In the genomic region with DNA sequence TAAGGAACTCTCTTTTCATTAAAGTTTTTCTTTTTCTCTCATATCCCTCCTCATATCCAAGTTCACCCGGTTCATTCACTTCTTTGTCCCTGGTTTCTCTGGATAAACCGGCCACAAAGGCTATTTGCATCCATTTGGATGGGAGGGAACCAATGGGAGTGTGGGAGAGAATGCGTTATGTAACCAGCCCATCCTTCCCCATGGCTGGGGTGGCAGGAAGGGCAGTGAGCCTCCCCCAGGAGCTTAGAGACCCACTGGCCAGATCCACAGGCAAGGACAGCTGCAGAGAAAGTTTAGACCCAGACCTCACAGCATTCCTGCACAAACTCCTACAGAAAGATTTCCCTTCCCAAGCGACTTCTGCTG, we compare ENCODE assay signal across 15 cellular contexts. TPM values are rescaled to one million over a fixed set of nuclear protein-coding genes. Genes with fewer than 3 reads are reported as not detected.
A peak's percentile ranks its signal among the peaks of the same experiment; 100 is the strongest.
DNase-seq lines count a peak whose midpoint lies in the region; ATAC-seq and TF ChIP-seq lines count a peak whose summit lies in the region.
"Had no signal": no experiment of that assay in that cellular context is flagged by ENCODE, and none has a peak within 500 bp of the region (broad histone marks: within the 10 kb centered on the region; RNA-seq: fewer than 3 reads in every experiment).

No MANE protein-coding gene starts in this region.

- intact Hi-C loops in CD14-positive monocyte (cut with micrococcal nuclease) = loop anchor here (5.0 kb wide), 2 partner anchors 39 to 44 kb away; partner anchors contain the start of gene RTF2 (in 1 of the 2)

- H3K27me3 ChIP-seq in H7 (ENCODE audit: control insufficient read depth, insufficient read depth, low read length) (peaks cover 6% of the 10 kb centered on the region), mucosa of rectum (ENCODE audit: control insufficient read depth in 2 of 2, insufficient read depth in 2 of 2, low read length in 2 of 2) (no peaks in the 10 kb centered on the region)
- H3K27me3 ChIP-seq: foreskin keratinocyte, ovary had no signal

- peak overlapping the region; percentile 9 to 12 for H3K27ac ChIP-seq in mucosa of rectum (ENCODE audit: low read depth in 2 of 2, low read length in 2 of 2)
- H3K27ac ChIP-seq: foreskin keratinocyte, ovary had no signal

- H3K4me3 Mint-ChIP-seq in CD14-positive monocyte = peak overlapping the region; percentile 4 to 62
- peak overlapping the region; percentile 4 for H3K4me3 Mint-ChIP-seq in activated naive CD8-positive, alpha-beta T cell treated with anti-CD3 and anti-CD28 coated beads for 36 hours
- H3K4me3 Mint-ChIP-seq in effector memory CD8-positive, alpha-beta T cell = no peak overlapping the region
- H3K4me3 Mint-ChIP-seq: IgD-negative memory B cell; T-helper 2 cell treated with Interferon-gamma antibody and Interleukin-4, amounts not matched to agents 5 μg/mL and 100 μg/mL, for 36 hours had no signal

- H3K4me3 ChIP-seq in H7 (ENCODE audit: insufficient read depth, low read depth, low read length) (no peak overlapping the region), mucosa of rectum (ENCODE audit: low read length in 2 of 2) (no peak overlapping the region)
- H3K4me3 ChIP-seq: ovary had no signal

- peak overlapping the region in 3 of 7 donors; percentile 26 to 78 (median 76) for H3K27ac Mint-ChIP-seq in CD14-positive monocyte
- peak overlapping the region; percentile 83 for H3K27ac Mint-ChIP-seq in activated naive CD8-positive, alpha-beta T cell treated with anti-CD3 and anti-CD28 coated beads for 36 hours
- peak overlapping the region in 1 of 2 donors; percentile 51 for H3K27ac Mint-ChIP-seq in effector memory CD8-positive, alpha-beta T cell

- H3K9me3 ChIP-seq in mucosa of rectum (ENCODE audit: control insufficient read depth in 2 of 2, low read length in 2 of 2) = no peaks in the 10 kb centered on the region
- H3K9me3 ChIP-seq: ovary had no signal

- no peak for TF ChIP-seq CTCF in CD14-positive monocyte (IDR thresholded peaks at IDR 0.05)

- peaks cover 33 to 37% of the 10 kb centered on the region in 2 donors for H3K36me3 Mint-ChIP-seq in CD14-positive monocyte
- H3K36me3 Mint-ChIP-seq in activated naive CD8-positive, alpha-beta T cell treated with anti-CD3 and anti-CD28 coated beads for 36 hours = peaks cover 23% of the 10 kb centered on the region
- H3K36me3 Mint-ChIP-seq in effector memory CD8-positive, alpha-beta T cell (ENCODE audit: insufficient read depth) = peaks cover 3% of the 10 kb centered on the region
- H3K36me3 Mint-ChIP-seq: IgD-negative memory B cell had no signal

- H3K36me3 ChIP-seq in H7 (replicated peaks; ENCODE audit: control insufficient read depth, insufficient read depth, low read length) (no peaks in the 10 kb centered on the region), mucosa of rectum (ENCODE audit: control insufficient read depth in 2 of 2, insufficient read depth in 2 of 2, low read length in 2 of 2) (no peaks in the 10 kb centered on the region)
- H3K36me3 ChIP-seq: ovary had no signal

- no peak for ATAC-seq in effector memory CD8-positive, alpha-beta T cell (replicated peaks)

- DNase-seq in CD14-positive monocyte (ENCODE audit: low spot score) (no peak), H7 (peak; percentile 48), foreskin melanocyte (no peak), amniotic stem cell (lab: John Stamatoyannopoulos, UW) (no peak)
- DNase-seq in activated naive CD8-positive, alpha-beta T cell treated with anti-CD3 and anti-CD28 coated beads for 36 hours = no peak
- no peak for DNase-seq in central memory CD4-positive, alpha-beta T cell
- no peak for DNase-seq in effector memory CD8-positive, alpha-beta T cell
- DNase-seq: GOT3; ovary; stimulated activated CD4-positive, alpha-beta T cell treated with anti-CD3 and anti-CD28 coated beads, Interleukin-4, amount 100 ng/mL, for 24 hours had no signal

- H3K9me3 Mint-ChIP-seq in CD14-positive monocyte = no peaks in the 10 kb centered on the region
- H3K9me3 Mint-ChIP-seq in activated naive CD8-positive, alpha-beta T cell treated with anti-CD3 and anti-CD28 coated beads for 36 hours = no peaks in the 10 kb centered on the region
- H3K9me3 Mint-ChIP-seq in effector memory CD8-positive, alpha-beta T cell = no peaks in the 10 kb centered on the region
- H3K9me3 Mint-ChIP-seq: IgD-negative memory B cell; T-helper 2 cell treated with Interferon-gamma antibody and Interleukin-4, amounts not matched to agents 5 μg/mL and 100 μg/mL, for 36 hours had no signal

- H3K9ac ChIP-seq in mucosa of rectum (ENCODE audit: low read depth in 1 of 2, low read length in 2 of 2) = no peak overlapping the region

- peaks cover 85% of the 10 kb centered on the region for H3K4me1 Mint-ChIP-seq in CD14-positive monocyte
- peaks cover 77% of the 10 kb centered on the region for H3K4me1 Mint-ChIP-seq in activated naive CD8-positive, alpha-beta T cell treated with anti-CD3 and anti-CD28 coated beads for 36 hours
- H3K4me1 Mint-ChIP-seq in effector memory CD8-positive, alpha-beta T cell (ENCODE audit: low read depth in 2 of 2) = peaks cover 25 to 28% of the 10 kb centered on the region in 2 donors

- H3K27me3 Mint-ChIP-seq in CD14-positive monocyte (ENCODE audit: low read depth in 3 of 3) = peaks cover 18 to 32% (median 20%) of the 10 kb centered on the region in 3 donors
- H3K27me3 Mint-ChIP-seq in activated naive CD8-positive, alpha-beta T cell treated with anti-CD3 and anti-CD28 coated beads for 36 hours = no peaks in the 10 kb centered on the region
- H3K27me3 Mint-ChIP-seq in effector memory CD8-positive, alpha-beta T cell = no peaks in the 10 kb centered on the region
- H3K27me3 Mint-ChIP-seq: IgD-negative memory B cell had no signal

- no peaks in the 10 kb centered on the region for H3K4me1 ChIP-seq in mucosa of rectum (ENCODE audit: control insufficient read depth in 2 of 2, insufficient read depth in 2 of 2, low read length in 2 of 2)
- H3K4me1 ChIP-seq: foreskin keratinocyte had no signal

RNA-seq across cellular contexts. Expression of gene CASS4, which starts 10.7 kb away (rescaled TPM):
- 1 to 10 TPM; 1.9 to 6.1 TPM for polyA plus RNA-seq in CD14-positive monocyte
- total RNA-seq in H7 (2014; rRNA removed; shearing (Covaris generic)) = not detected in 2 replicates
- 1 to 10 TPM; 3.0 to 3.4 TPM for total RNA-seq in activated naive CD8-positive, alpha-beta T cell treated with anti-CD3 and anti-CD28 coated beads for 36 hours
- total RNA-seq: foreskin keratinocyte, kidney epithelial cell had no signal

RNA-seq across cellular contexts. Expression of gene CSTF1, which starts 30.4 kb away (rescaled TPM):
- polyA plus RNA-seq in CD14-positive monocyte = 10 to 100 TPM; 10.7 to 15.7 TPM
- 71.1 and 100 TPM in 2 replicates for total RNA-seq in H7 (2014; rRNA removed; shearing (Covaris generic))
- total RNA-seq in activated naive CD8-positive, alpha-beta T cell treated with anti-CD3 and anti-CD28 coated beads for 36 hours = 10 to 100 TPM; 66.4 to 69.8 TPM

RNA-seq across cellular contexts. Expression of gene AURKA, which starts 30.8 kb away (rescaled TPM):
- 1 to 10 TPM; 1.4 to 1.5 TPM for polyA plus RNA-seq in CD14-positive monocyte
- total RNA-seq in H7 (2014; rRNA removed; shearing (Covaris generic)) = 158 and 160 TPM in 2 replicates
- total RNA-seq in activated naive CD8-positive, alpha-beta T cell treated with anti-CD3 and anti-CD28 coated beads for 36 hours = 10 to 100 TPM; 83.6 to 85.1 TPM

RNA-seq across cellular contexts. Expression of gene RTF2, which starts 45.6 kb away (rescaled TPM):
- polyA plus RNA-seq in CD14-positive monocyte = 100 to 1,000 TPM; 148 to 163 TPM
- total RNA-seq in H7 (2014; rRNA removed; shearing (Covaris generic)) = 59.7 and 60.8 TPM in 2 replicates
- 10 to 100 TPM; 70.3 to 76.3 TPM for total RNA-seq in activated naive CD8-positive, alpha-beta T cell treated with anti-CD3 and anti-CD28 coated beads for 36 hours

Comparison
In these comparisons a context has a peak if more than half of its experiments do, and no peak if none do; other contexts are left out.
1. H3K4me3 Mint-ChIP-seq: peak in CD14-positive monocyte (2 of 2) and activated naive CD8-positive, alpha-beta T cell treated with anti-CD3 and anti-CD28 coated beads for 36 hours (single experiment); none in effector memory CD8-positive, alpha-beta T cell (0 of 2).